ENCODE assay signal across 8 cellular contexts in genomic region chr20:39269031-39269461, GRCh38.
DNase-seq lines count a peak whose midpoint lies in the region; ATAC-seq and TF ChIP-seq lines count a peak whose summit lies in the region.

No MANE protein-coding gene starts in this region.

- intact Hi-C loops in prostate gland (cut with DNase I), result loop anchor here (10.0 kb wide), 1 partner anchor 1696 kb away; no protein-coding TSS in a partner anchor

- H3K36me3 ChIP-seq in gastroesophageal sphincter (no peaks in the 10 kb centered on the region), prostate gland (no peaks in the 10 kb centered on the region)

- H3K4me1 ChIP-seq in gastroesophageal sphincter (peaks cover 0 to 19% (median 0%) of the 10 kb centered on the region in 3 donors), prostate gland (replicated peaks) (no peaks in the 10 kb centered on the region)

- H3K9me3 ChIP-seq in gastroesophageal sphincter (no peaks in the 10 kb centered on the region), prostate gland (no peaks in the 10 kb centered on the region)

- peak; percentile 66 for ATAC-seq in GM21576 (IDR thresholded peaks at IDR 0.05; ENCODE audit: unreplicated experiment)
- peak; percentile 64 for ATAC-seq in gastroesophageal sphincter
- no peak for ATAC-seq in GM21528 (IDR thresholded peaks at IDR 0.05; ENCODE audit: low FRiP score, unreplicated experiment)

- TF ChIP-seq EP300 in gastroesophageal sphincter (IDR thresholded peaks at IDR 0.05), result no peak

- 7 to 57% methylated on average over 3 of the region's 7 CpGs for WGBS in gastroesophageal sphincter (ENCODE audit: low coverage in 1 of 2), 2 donors
- WGBS in prostate gland, result 40% methylated on average over 7 of the region's 7 CpGs

- H3K27me3 ChIP-seq in gastroesophageal sphincter (no peaks in the 10 kb centered on the region), prostate gland (replicated peaks; ENCODE audit: insufficient read depth) (no peaks in the 10 kb centered on the region)

- H3K4me3 ChIP-seq in gastroesophageal sphincter (no peak overlapping the region), prostate gland (no peak overlapping the region)

- TF ChIP-seq POLR2A in gastroesophageal sphincter (IDR thresholded peaks at IDR 0.05) (no peak), prostate gland (IDR thresholded peaks at IDR 0.05) (no peak)

- DNase-seq in EH (ENCODE audit: low read depth), result peak; percentile 30
- DNase-seq in NAMALWA (ENCODE audit: low spot score), result peak; percentile 56
- DNase-seq in activated CD8-positive, alpha-beta memory T cell treated with anti-CD3 and anti-CD28 coated beads, Interleukin-2, amount 50 U/mL, for 48 hours, result peak; percentile 77
- peak; percentile 40 for DNase-seq in prostate gland (ENCODE audit: low spot score)
- DNase-seq in NCI-H2029 treated with DMSO at 0.1 percent for 48 hours (lab: John Stamatoyannopoulos, UW), result no peak

- peak; percentile 50 to 89 (median 69) for TF ChIP-seq CTCF in gastroesophageal sphincter (IDR thresholded peaks at IDR 0.05)
- TF ChIP-seq CTCF in prostate gland (IDR thresholded peaks at IDR 0.05), result peak; percentile 67 to 82 (median 78)

- H3K27ac ChIP-seq in gastroesophageal sphincter, result no peak overlapping the region
- no peak overlapping the region for H3K27ac ChIP-seq in prostate gland
